In the genomic region with DNA sequence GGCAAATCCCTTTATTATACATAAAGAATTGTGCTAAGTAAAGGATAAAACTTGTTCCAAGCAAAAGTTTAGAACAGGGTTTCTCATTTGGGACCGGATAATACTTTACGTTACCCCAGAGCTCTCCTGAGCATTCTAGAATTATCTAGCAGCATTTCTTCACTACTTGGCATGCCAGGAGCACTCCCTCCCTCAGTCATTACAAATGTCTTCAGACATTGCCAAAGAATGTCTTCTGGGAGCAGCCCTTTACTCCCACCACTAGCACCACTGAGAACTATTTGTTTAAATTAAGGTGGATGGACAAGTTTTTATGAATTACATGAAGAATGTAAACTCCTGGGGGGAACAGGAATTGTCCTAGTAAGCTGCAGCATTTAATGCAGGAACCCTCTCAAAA, we compare ENCODE assay signal across 23 cellular contexts.
DNase-seq lines count a peak whose midpoint lies in the region; ATAC-seq, FAIRE-seq and TF ChIP-seq lines count a peak whose summit lies in the region.
"Had no signal": no experiment of that assay in that cellular context is flagged by ENCODE, and none has a peak within 500 bp of the region (broad histone marks: within the 10 kb centered on the region; RNA-seq: fewer than 3 reads in every experiment).

No MANE protein-coding gene starts in this region.

- peak overlapping the region; percentile 63 for H2AFZ ChIP-seq in ACC112 (ENCODE audit: low read length, unreplicated experiment)
- H2AFZ ChIP-seq in HepG2 (ENCODE audit: low read length): no peak overlapping the region
- no peak overlapping the region for H2AFZ ChIP-seq in OCI-LY7 (ENCODE audit: low read length)
- H2AFZ ChIP-seq: PC-9 had no signal

- intact Hi-C loops in HepG2 (cut with micrococcal nuclease; ENCODE audit: unreplicated experiment): no loop called here
- intact Hi-C loops in OCI-LY7 (cut with micrococcal nuclease; ENCODE audit: unreplicated experiment): no loop called here

- H4K20me1 ChIP-seq in HepG2 (ENCODE audit: insufficient read depth, low read length) (no peaks in the 10 kb centered on the region), OCI-LY7 (ENCODE audit: insufficient read depth, low read length) (no peaks in the 10 kb centered on the region)
- H4K20me1 ChIP-seq: BLaER1 treated with 17β-estradiol and CSF1 and Interleukin-3, amounts not matched to agents 10 nM and 100 nM had no signal

- H3K36me3 ChIP-seq in ACC112 (ENCODE audit: insufficient read depth, low read length): no peaks in the 10 kb centered on the region
- no peaks in the 10 kb centered on the region for H3K36me3 ChIP-seq in HepG2 (replicated peaks in 1 of 2; ENCODE audit: control insufficient read depth in 1 of 2, insufficient read depth in 2 of 2, low read length in 2 of 2)
- H3K36me3 ChIP-seq in OCI-LY7 (ENCODE audit: insufficient read depth, low read length): no peaks in the 10 kb centered on the region
- H3K36me3 ChIP-seq: BLaER1 treated with 17β-estradiol and CSF1 and Interleukin-3, amounts not matched to agents 10 nM and 100 nM; SJCRH30 had no signal

- no peak for TF ChIP-seq EP300 in HepG2 (IDR thresholded peaks at IDR 0.05; ENCODE audit: low read depth in 2 of 2, low read length in 2 of 2)
- TF ChIP-seq EP300 in HepG2 (CRISPR knock-in tag; IDR thresholded peaks at IDR 0.05; ENCODE audit: borderline replicate concordance): no peak

- no peak for TF ChIP-seq POLR2A in HepG2 (IDR thresholded peaks at IDR 0.05; ENCODE audit: insufficient read depth in 1 of 2, low read depth in 2 of 2, low read length in 2 of 2)

- no peak overlapping the region for H3K27ac ChIP-seq in ACC112 (ENCODE audit: low read depth, low read length)
- no peak overlapping the region for H3K27ac ChIP-seq in HepG2 (ENCODE audit: extremely low read length, insufficient read depth, low read length)
- no peak overlapping the region for H3K27ac ChIP-seq in OCI-LY7 (ENCODE audit: low read depth, low read length, poor library complexity, severe bottlenecking)
- H3K27ac ChIP-seq: BLaER1 treated with 17β-estradiol and CSF1 and Interleukin-3, amounts not matched to agents 10 nM and 100 nM; KMS-11; PC-9; RWPE1; SJCRH30 had no signal

- DNase-seq in NCI-H226 (peak; percentile 66), choroid plexus epithelial cell (ENCODE audit: low read depth) (peak; percentile 63), kidney glomerular epithelial cell (lab: John Stamatoyannopoulos, UW) (peak; percentile 19), HepG2 (ENCODE audit: low spot score) (no peak), OCI-LY7 (ENCODE audit: low spot score) (no peak), DMS 273 (lab: John Stamatoyannopoulos, UW; ENCODE audit: unreplicated experiment) (no peak), cortex of kidney (lab: John Stamatoyannopoulos, UW) (no peak)
- DNase-seq: Calu3; CD8-positive, alpha-beta T cell; DMS53; EL; MV-4-11; NCI-H187; NCI-H2227 treated with DMSO at 0.1 percent for 48 hours; PC-9; SJCRH30 had no signal

- POLR2A ChIA-PET in HepG2 (lab: Yijun Ruan, JAX): no interaction called here
- POLR2A ChIA-PET in OCI-LY7 (lab: Charles Lee): no interaction called here

- no peak overlapping the region for H3K9ac ChIP-seq in HepG2 (ENCODE audit: insufficient read depth, low read depth, low read length)
- H3K9ac ChIP-seq: BLaER1 treated with 17β-estradiol and CSF1 and Interleukin-3, amounts not matched to agents 10 nM and 100 nM; KMS-11 had no signal

- ATAC-seq in HepG2: no peak
- ATAC-seq: CD8-positive, alpha-beta T cell had no signal

- in situ Hi-C loops in HepG2 (cut with HindIII; ENCODE audit: extremely low pct_ligation_motif_present, low pct_unique_long_range_greater_than_20kb): no loop called here

- H3K9me3 ChIP-seq in HepG2 (ENCODE audit: low read length): no peaks in the 10 kb centered on the region
- H3K9me3 ChIP-seq in OCI-LY7 (ENCODE audit: low read length): no peaks in the 10 kb centered on the region
- H3K9me3 ChIP-seq: BLaER1 treated with 17β-estradiol and CSF1 and Interleukin-3, amounts not matched to agents 10 nM and 100 nM; SJCRH30 had no signal

- WGBS in HepG2 (ENCODE audit: low lambda C conversion rate): 100% methylated on average over 2 of the region's 2 CpGs

- FAIRE-seq in HepG2 (lab: Jason Lieb, UNC): no peak
- FAIRE-seq: A204.1, GM12891, H54 had no signal

- TF ChIP-seq CTCF in choroid plexus epithelial cell (conservative IDR thresholded peaks at IDR 0.05; ENCODE audit: low read depth, low read length): no peak
- no peak for TF ChIP-seq CTCF in HepG2 (CRISPR knock-in tag; IDR thresholded peaks at IDR 0.05)
- TF ChIP-seq CTCF in OCI-LY7 (conservative IDR thresholded peaks at IDR 0.05; ENCODE audit: low read length): no peak

- no peaks in the 10 kb centered on the region for H3K27me3 ChIP-seq in ACC112 (ENCODE audit: insufficient read depth, low read length)
- H3K27me3 ChIP-seq in HepG2 (ENCODE audit: control insufficient read depth in 1 of 2, insufficient read depth in 2 of 2, low read length in 2 of 2): no peaks in the 10 kb centered on the region
- H3K27me3 ChIP-seq: BLaER1 treated with 17β-estradiol and CSF1 and Interleukin-3, amounts not matched to agents 10 nM and 100 nM; SJCRH30 had no signal

- H3K9me2 ChIP-seq in OCI-LY7 (ENCODE audit: insufficient read depth, low read length): no peaks in the 10 kb centered on the region

- BruUV-seq in HepG2 (replicated peaks; lab: Mats Ljungman, UMichigan): no TSS peak
- BruUV-seq in OCI-LY7 (replicated peaks; lab: Mats Ljungman, UMichigan): no TSS peak

- CTCF ChIA-PET in HepG2 (lab: Yijun Ruan, JAX; ENCODE audit: low intra/inter-chr PET ratio, low total read pairs) (no interaction called here), OCI-LY7 (lab: Charles Lee; ENCODE audit: unreplicated experiment) (no interaction called here)

- no peak for TF ChIP-seq RAD21 in HepG2 (CRISPR knock-in tag; IDR thresholded peaks at IDR 0.05)

- H3K79me2 ChIP-seq in ACC112 (ENCODE audit: control insufficient read depth, insufficient read depth, low read length, unreplicated experiment): no peaks in the 10 kb centered on the region
- no peaks in the 10 kb centered on the region for H3K79me2 ChIP-seq in HepG2 (ENCODE audit: insufficient read depth, low read length)
- H3K79me2 ChIP-seq in OCI-LY7 (ENCODE audit: insufficient read depth, low read depth, low read length): no peaks in the 10 kb centered on the region

- H3K4me1 ChIP-seq in ACC112 (ENCODE audit: control insufficient read depth, insufficient read depth, low read length, unreplicated experiment) (peaks cover 24% of the 10 kb centered on the region), HepG2 (ENCODE audit: insufficient read depth, low read length) (peaks cover 16% of the 10 kb centered on the region), OCI-LY7 (ENCODE audit: insufficient read depth, low read length, poor library complexity, severe bottlenecking) (no peaks in the 10 kb centered on the region)
- H3K4me1 ChIP-seq: BLaER1 treated with 17β-estradiol and CSF1 and Interleukin-3, amounts not matched to agents 10 nM and 100 nM; SJCRH30 had no signal

- H3K4me3 ChIP-seq in ACC112 (ENCODE audit: low read depth, low read length) (peak overlapping the region; percentile 60), choroid plexus epithelial cell (ENCODE audit: low read depth, low read length) (no peak overlapping the region), HepG2 (replicated peaks in 1 of 3; ENCODE audit: insufficient read depth in 1 of 3, low read depth in 2 of 3, low read length in 3 of 3) (no peak overlapping the region), OCI-LY7 (ENCODE audit: low read depth, low read length, poor library complexity, severe bottlenecking) (no peak overlapping the region)
- H3K4me3 ChIP-seq: BLaER1 treated with 17β-estradiol and CSF1 and Interleukin-3, amounts not matched to agents 10 nM and 100 nM; PC-9; SJCRH30 had no signal

- H3K4me2 ChIP-seq in HepG2 (ENCODE audit: low read depth, low read length) (no peak overlapping the region), OCI-LY7 (ENCODE audit: low read length) (no peak overlapping the region)
- H3K4me2 ChIP-seq: BLaER1 treated with 17β-estradiol and CSF1 and Interleukin-3, amounts not matched to agents 10 nM and 100 nM; KMS-11; PC-9 had no signal

TF ChIP-seq in HepG2, 621 proteins besides CTCF, POLR2A, EP300 and RAD21:
- TF ChIP-seq ZNF569 (CRISPR knock-in tag; IDR thresholded peaks at IDR 0.05; ENCODE audit: borderline replicate concordance) (no peak), ZNF816 (CRISPR knock-in tag; IDR thresholded peaks at IDR 0.05; ENCODE audit: borderline replicate concordance) (no peak), MTF2 (CRISPR knock-in tag; IDR thresholded peaks at IDR 0.05; ENCODE audit: borderline replicate concordance) (no peak), IRF2 (CRISPR knock-in tag; IDR thresholded peaks at IDR 0.05) (no peak), SMARCE1 (IDR thresholded peaks at IDR 0.05; ENCODE audit: borderline replicate concordance) (no peak)
- TF ChIP-seq, protein P1, sequence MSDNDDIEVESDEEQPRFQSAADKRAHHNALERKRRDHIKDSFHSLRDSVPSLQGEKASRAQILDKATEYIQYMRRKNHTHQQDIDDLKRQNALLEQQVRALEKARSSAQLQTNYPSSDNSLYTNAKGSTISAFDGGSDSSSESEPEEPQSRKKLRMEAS (IDR thresholded peaks at IDR 0.05): no peak

Comparison
In these comparisons a context has a peak if more than half of its experiments do, and no peak if none do; other contexts are left out.
1. DNase-seq: peak in NCI-H226 (single experiment), choroid plexus epithelial cell (single experiment) and kidney glomerular epithelial cell (single experiment); none in HepG2 (single experiment), OCI-LY7 (single experiment), DMS 273 (single experiment) and cortex of kidney (single experiment).